9 cellular contexts compared by ENCODE assay signal in the genomic region with DNA sequence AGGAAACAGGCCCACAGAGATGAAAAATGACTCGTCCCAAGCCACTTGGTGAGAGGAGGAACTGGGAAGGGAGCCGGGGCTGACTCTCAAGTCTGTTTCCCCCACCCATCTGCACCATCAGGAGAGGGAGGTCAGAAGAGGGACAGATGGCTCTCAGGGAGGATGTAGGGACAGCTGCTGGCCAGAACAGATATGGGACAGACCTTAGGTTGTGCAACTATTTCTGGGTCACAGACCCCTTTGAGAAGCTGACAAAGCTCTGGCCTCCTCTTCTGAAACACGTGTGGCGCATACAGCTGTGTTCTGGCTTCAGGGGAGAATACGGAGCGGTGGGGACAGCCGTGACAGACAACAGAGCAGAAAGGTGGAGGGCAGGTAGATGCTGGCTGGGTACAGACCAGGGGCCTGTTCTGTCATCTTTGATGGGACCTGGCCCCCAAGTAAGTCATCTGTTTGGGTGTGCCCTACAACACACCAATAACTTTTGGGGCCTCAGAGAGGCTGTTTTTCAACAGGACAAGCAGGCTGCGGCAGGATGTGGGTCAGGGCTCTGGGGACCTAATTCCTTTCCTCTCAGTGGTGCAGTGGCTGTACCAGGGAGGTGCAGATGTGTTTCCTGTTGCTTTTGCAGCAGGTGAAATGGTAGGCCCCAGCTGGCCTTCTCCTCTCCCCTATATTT. TPM values are rescaled to one million over a fixed set of nuclear protein-coding genes. Genes with fewer than 3 reads are reported as not detected.
A peak's percentile ranks its signal among the peaks of the same experiment; 100 is the strongest.
DNase-seq lines count a peak whose midpoint lies in the region; ATAC-seq and TF ChIP-seq lines count a peak whose summit lies in the region.
"Had no signal": no experiment of that assay in that cellular context is flagged by ENCODE, and none has a peak within 500 bp of the region (broad histone marks: within the 10 kb centered on the region; RNA-seq: fewer than 3 reads in every experiment).

No MANE protein-coding gene starts in this region.

- H3K27me3 ChIP-seq in CD4-positive, alpha-beta T cell (ENCODE audit: control insufficient read depth, insufficient read depth, low read length), result no peaks in the 10 kb centered on the region
- H3K27me3 ChIP-seq in OCI-LY3 (ENCODE audit: low read depth, low read length), result no peaks in the 10 kb centered on the region
- H3K27me3 ChIP-seq in psoas muscle (ENCODE audit: insufficient read depth in 3 of 3, low read length in 2 of 3), result no peaks in the 10 kb centered on the region
- H3K27me3 ChIP-seq in ascending aorta, result no peaks in the 10 kb centered on the region

- peak; percentile 49 for ATAC-seq in CD4-positive, alpha-beta T cell (ENCODE audit: poor library complexity)
- peak; percentile 41 for ATAC-seq in GM19467 (IDR thresholded peaks at IDR 0.05; ENCODE audit: unreplicated experiment)
- ATAC-seq in psoas muscle, result peak; percentile 28 to 48 (median 40)
- ATAC-seq in GM19463 (IDR thresholded peaks at IDR 0.05; ENCODE audit: unreplicated experiment), result no peak

- H3K9me3 ChIP-seq in CD4-positive, alpha-beta T cell (ENCODE audit: control insufficient read depth, low read length), result no peaks in the 10 kb centered on the region
- peaks cover 10% of the 10 kb centered on the region; the same call in 1 of the 2 replicates for H3K9me3 ChIP-seq in OCI-LY3 (ENCODE audit: insufficient read depth, low read length)
- H3K9me3 ChIP-seq in psoas muscle, result no peaks in the 10 kb centered on the region
- no peaks in the 10 kb centered on the region for H3K9me3 ChIP-seq in ascending aorta

- no peak overlapping the region for H2AFZ ChIP-seq in OCI-LY3 (ENCODE audit: low read depth, low read length)

- H3K4me1 ChIP-seq in OCI-LY3 (ENCODE audit: low read length), result peaks cover 46% of the 10 kb centered on the region
- peaks cover 31% of the 10 kb centered on the region for H3K4me1 ChIP-seq in psoas muscle
- H3K4me1 ChIP-seq in ascending aorta, result peaks cover 4 to 14% of the 10 kb centered on the region in 2 donors

- 22 to 23% (median 23%) methylated on average over 8 of the region's 8 CpGs for WGBS in psoas muscle, 3 donors

- no peak for TF ChIP-seq CTCF in CD4-positive, alpha-beta T cell (IDR thresholded peaks at IDR 0.05)
- TF ChIP-seq CTCF in OCI-LY3 (IDR thresholded peaks at IDR 0.05; ENCODE audit: low read depth, low read length), result no peak
- TF ChIP-seq CTCF in psoas muscle (IDR thresholded peaks at IDR 0.05), result no peak
- TF ChIP-seq CTCF in ascending aorta (IDR thresholded peaks at IDR 0.05), result no peak

- peak; percentile 51 to 82 (median 76) for DNase-seq in CD4-positive, alpha-beta T cell
- peak; percentile 75 for DNase-seq in activated naive CD8-positive, alpha-beta T cell treated with anti-CD3 and anti-CD28 coated beads for 36 hours
- DNase-seq in psoas muscle, result peak; percentile 70 to 85
- DNase-seq in iPS-NIHi7 (ENCODE audit: extremely low spot score), result no peak
- DNase-seq in ascending aorta (ENCODE audit: low spot score in 2 of 2), result no peak

- no peaks in the 10 kb centered on the region for H3K9me3 Mint-ChIP-seq in CD4-positive, alpha-beta T cell
- H3K9me3 Mint-ChIP-seq in activated naive CD8-positive, alpha-beta T cell treated with anti-CD3 and anti-CD28 coated beads for 36 hours, result peaks cover 2% of the 10 kb centered on the region

- H3K4me3 ChIP-seq in OCI-LY3 (ENCODE audit: low read length), result no peak overlapping the region
- H3K4me3 ChIP-seq in psoas muscle, result no peak overlapping the region
- no peak overlapping the region for H3K4me3 ChIP-seq in ascending aorta

- no peaks in the 10 kb centered on the region for H3K27me3 Mint-ChIP-seq in CD4-positive, alpha-beta T cell
- H3K27me3 Mint-ChIP-seq in activated naive CD8-positive, alpha-beta T cell treated with anti-CD3 and anti-CD28 coated beads for 36 hours, result no peaks in the 10 kb centered on the region

- H3K27ac Mint-ChIP-seq in CD4-positive, alpha-beta T cell, result peak overlapping the region; percentile 95
- peak overlapping the region; percentile 97 for H3K27ac Mint-ChIP-seq in activated naive CD8-positive, alpha-beta T cell treated with anti-CD3 and anti-CD28 coated beads for 36 hours

- H4K20me1 ChIP-seq in OCI-LY3 (ENCODE audit: insufficient read depth, low read length), result no peaks in the 10 kb centered on the region

- no peaks in the 10 kb centered on the region for H3K79me2 ChIP-seq in OCI-LY3 (ENCODE audit: low read length)

- H3K4me1 Mint-ChIP-seq in CD4-positive, alpha-beta T cell (ENCODE audit: low read depth), result peaks cover 98% of the 10 kb centered on the region
- H3K4me1 Mint-ChIP-seq in activated naive CD8-positive, alpha-beta T cell treated with anti-CD3 and anti-CD28 coated beads for 36 hours, result peaks cover 91% of the 10 kb centered on the region

- no peaks in the 10 kb centered on the region for H3K36me3 ChIP-seq in OCI-LY3 (replicated peaks; ENCODE audit: low read depth, low read length)
- H3K36me3 ChIP-seq in psoas muscle (ENCODE audit: insufficient read depth in 1 of 2, low read depth in 1 of 2), result no peaks in the 10 kb centered on the region
- no peaks in the 10 kb centered on the region for H3K36me3 ChIP-seq in ascending aorta

- POLR2A ChIA-PET in CD4-positive, alpha-beta T cell (lab: Charles Lee), result interaction anchor here (0.7 to 20.7 kb wide), 15 partner anchors 8 to 213 kb away, joined by 3 to 977 read pairs (median 5); partner anchors contain the start of genes CD52, CEP85, DHDDS and HMGN2

- no peak overlapping the region for H3K4me2 ChIP-seq in OCI-LY3 (ENCODE audit: low read length)

- no peak overlapping the region for H3K9ac ChIP-seq in OCI-LY3 (ENCODE audit: low read length)

- peaks cover 22% of the 10 kb centered on the region for H3K36me3 Mint-ChIP-seq in CD4-positive, alpha-beta T cell (ENCODE audit: low read depth)
- peaks cover 41% of the 10 kb centered on the region for H3K36me3 Mint-ChIP-seq in activated naive CD8-positive, alpha-beta T cell treated with anti-CD3 and anti-CD28 coated beads for 36 hours

- peak overlapping the region; percentile 94 for H3K27ac ChIP-seq in CD4-positive, alpha-beta T cell (ENCODE audit: low read depth, low read length)
- peak overlapping the region; percentile 19; the same call in 1 of the 2 replicates for H3K27ac ChIP-seq in OCI-LY3 (ENCODE audit: low read length)
- H3K27ac ChIP-seq in psoas muscle, result peak overlapping the region; percentile 80
- peak overlapping the region in 1 of 2 donors; percentile 44 for H3K27ac ChIP-seq in ascending aorta

- CTCF ChIA-PET in CD4-positive, alpha-beta T cell (lab: Charles Lee), result interaction anchor here (1.8 to 8.8 kb wide), 6 partner anchors 8 to 104 kb away, joined by 7 to 223 read pairs (median 25); partner anchors contain the start of genes CD52, SH3BGRL3 and UBXN11

- peak overlapping the region; percentile 79 for H3K4me3 Mint-ChIP-seq in CD4-positive, alpha-beta T cell
- H3K4me3 Mint-ChIP-seq in activated naive CD8-positive, alpha-beta T cell treated with anti-CD3 and anti-CD28 coated beads for 36 hours, result peak overlapping the region; percentile 61

- intact Hi-C loops in CD4-positive, alpha-beta T cell (cut with DNase I, micrococcal nuclease), result loop anchor here in 1 of 2 experiments (1.0 to 5.0 kb wide), 2 partner anchors 34 to 70 kb away; no protein-coding TSS in a partner anchor
- intact Hi-C loops in psoas muscle (cut with DNase I) (loop anchor here in 1 of 2 donors (2.0 kb wide), 1 partner anchor 34 kb away; no protein-coding TSS in a partner anchor), ascending aorta (cut with DNase I) (no loop called here)

RNA-seq across cellular contexts. Expression of gene SH3BGRL3, which starts 7.3 kb away (rescaled TPM):
- 100 to 1,000 TPM; 178 to 193 TPM for total RNA-seq in CD4-positive, alpha-beta T cell
- total RNA-seq in activated naive CD8-positive, alpha-beta T cell treated with anti-CD3 and anti-CD28 coated beads for 36 hours, result 100 to 1,000 TPM; 292 to 295 TPM
- 10 to 100 TPM; 21.4 to 30.6 (median 22.6) TPM for total RNA-seq in psoas muscle
- polyA plus RNA-seq in psoas muscle, result 10 to 100 TPM; 10.9 to 78.1 (median 18.2) TPM
- total RNA-seq in ascending aorta, result 228 TPM

RNA-seq across cellular contexts. Expression of gene UBXN11, which starts 19.3 kb away (rescaled TPM):
- total RNA-seq in CD4-positive, alpha-beta T cell, result 10 to 100 TPM; 39.3 to 42.3 TPM
- total RNA-seq in activated naive CD8-positive, alpha-beta T cell treated with anti-CD3 and anti-CD28 coated beads for 36 hours, result 10 to 100 TPM; 30.5 to 31.7 TPM
- 1 to 10 TPM; 3.5 to 7.0 (median 3.9) TPM for total RNA-seq in psoas muscle
- 1 to 10 TPM; 3.9 to 6.8 (median 5.8) TPM for polyA plus RNA-seq in psoas muscle
- total RNA-seq in ascending aorta, result 14.5 TPM

RNA-seq across cellular contexts. Expression of gene CD52, which starts 30.6 kb away (rescaled TPM):
- 100 to 1,000 TPM; 582 to 608 TPM for total RNA-seq in CD4-positive, alpha-beta T cell
- 100 to 1,000 TPM; 263 to 278 TPM for total RNA-seq in activated naive CD8-positive, alpha-beta T cell treated with anti-CD3 and anti-CD28 coated beads for 36 hours
- 1 to 10 TPM; 2.1 to 4.2 (median 4.1) TPM for total RNA-seq in psoas muscle
- 1 to 10 TPM; 2.9 to 3.9 (median 3.6) TPM for polyA plus RNA-seq in psoas muscle
- total RNA-seq in ascending aorta, result not detected
- total RNA-seq: renal cortical epithelial cell had no signal

RNA-seq across cellular contexts. Expression of gene CEP85, which starts 53.2 kb away (rescaled TPM):
- total RNA-seq in CD4-positive, alpha-beta T cell, result 1 to 10 TPM; 7.6 to 8.4 TPM
- 10 to 100 TPM; 28.1 to 29.6 TPM for total RNA-seq in activated naive CD8-positive, alpha-beta T cell treated with anti-CD3 and anti-CD28 coated beads for 36 hours
- total RNA-seq in psoas muscle (10 to 100 TPM; 16.0 to 52.5 (median 41.1) TPM), ascending aorta (5.0 TPM)
- 10 to 100 TPM; 14.8 to 24.2 (median 18.0) TPM for polyA plus RNA-seq in psoas muscle

Comparison
In these comparisons a context has a peak if more than half of its experiments do, and no peak if none do; other contexts are left out.
1. DNase-seq: peak in CD4-positive, alpha-beta T cell (10 of 10), activated naive CD8-positive, alpha-beta T cell treated with anti-CD3 and anti-CD28 coated beads for 36 hours (single experiment) and psoas muscle (2 of 2); none in iPS-NIHi7 (single experiment) and ascending aorta (0 of 2).
2. RNA of gene CD52, which starts 30.6 kb away (total RNA-seq): 582 to 608 TPM in CD4-positive, alpha-beta T cell and 263 to 278 TPM in activated naive CD8-positive, alpha-beta T cell treated with anti-CD3 and anti-CD28 coated beads for 36 hours; 2.1 to 4.2 TPM in psoas muscle and not detected in ascending aorta (single experiment); every median in the first group is over 10 times any median in the second.